In the genomic region with DNA sequence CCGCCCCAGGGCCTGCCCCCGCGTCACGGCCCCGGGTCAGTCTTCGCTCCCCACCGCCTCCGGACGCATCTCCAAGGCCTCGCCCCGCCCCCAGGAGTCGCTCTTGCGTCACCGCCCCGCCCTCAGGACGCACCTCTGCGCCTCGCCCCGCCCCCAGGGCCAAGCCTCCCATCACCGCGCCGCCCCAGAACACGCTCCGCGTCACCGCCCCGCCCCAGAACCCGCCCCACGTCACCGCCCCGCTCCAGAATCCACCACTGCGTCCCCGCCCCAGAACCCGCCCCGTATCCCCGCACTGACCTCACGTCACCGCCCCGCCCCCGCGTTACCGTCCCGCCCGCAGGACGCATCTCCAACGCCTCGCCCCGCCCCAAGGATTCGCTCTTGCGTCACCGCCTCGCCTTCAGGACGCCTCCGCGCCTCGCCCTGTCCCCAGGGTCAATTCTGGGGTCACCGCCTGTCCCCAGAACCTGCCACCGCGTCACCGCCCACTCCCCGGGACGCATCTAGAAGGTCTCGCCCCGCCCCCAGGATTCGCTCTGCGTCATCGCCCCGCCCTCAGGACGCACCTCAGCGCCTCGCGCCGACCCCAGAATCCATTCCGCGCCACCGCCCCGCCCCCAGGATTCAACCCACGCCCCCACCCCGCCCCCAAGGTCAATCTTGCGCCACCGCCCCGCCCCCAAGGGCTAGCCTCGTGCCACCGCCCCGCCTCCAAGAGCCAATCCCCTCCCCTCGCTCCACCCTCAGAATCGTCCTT, we compare ENCODE assay signal across 1 cellular context.
TF ChIP-seq lines count a peak whose summit lies in the region.

No MANE protein-coding gene starts in this region.

TF ChIP-seq in HEK293, 187 proteins besides CTCF, POLR2A, EP300 and RAD21 (continued from another document):
- TF ChIP-seq, protein P1, sequence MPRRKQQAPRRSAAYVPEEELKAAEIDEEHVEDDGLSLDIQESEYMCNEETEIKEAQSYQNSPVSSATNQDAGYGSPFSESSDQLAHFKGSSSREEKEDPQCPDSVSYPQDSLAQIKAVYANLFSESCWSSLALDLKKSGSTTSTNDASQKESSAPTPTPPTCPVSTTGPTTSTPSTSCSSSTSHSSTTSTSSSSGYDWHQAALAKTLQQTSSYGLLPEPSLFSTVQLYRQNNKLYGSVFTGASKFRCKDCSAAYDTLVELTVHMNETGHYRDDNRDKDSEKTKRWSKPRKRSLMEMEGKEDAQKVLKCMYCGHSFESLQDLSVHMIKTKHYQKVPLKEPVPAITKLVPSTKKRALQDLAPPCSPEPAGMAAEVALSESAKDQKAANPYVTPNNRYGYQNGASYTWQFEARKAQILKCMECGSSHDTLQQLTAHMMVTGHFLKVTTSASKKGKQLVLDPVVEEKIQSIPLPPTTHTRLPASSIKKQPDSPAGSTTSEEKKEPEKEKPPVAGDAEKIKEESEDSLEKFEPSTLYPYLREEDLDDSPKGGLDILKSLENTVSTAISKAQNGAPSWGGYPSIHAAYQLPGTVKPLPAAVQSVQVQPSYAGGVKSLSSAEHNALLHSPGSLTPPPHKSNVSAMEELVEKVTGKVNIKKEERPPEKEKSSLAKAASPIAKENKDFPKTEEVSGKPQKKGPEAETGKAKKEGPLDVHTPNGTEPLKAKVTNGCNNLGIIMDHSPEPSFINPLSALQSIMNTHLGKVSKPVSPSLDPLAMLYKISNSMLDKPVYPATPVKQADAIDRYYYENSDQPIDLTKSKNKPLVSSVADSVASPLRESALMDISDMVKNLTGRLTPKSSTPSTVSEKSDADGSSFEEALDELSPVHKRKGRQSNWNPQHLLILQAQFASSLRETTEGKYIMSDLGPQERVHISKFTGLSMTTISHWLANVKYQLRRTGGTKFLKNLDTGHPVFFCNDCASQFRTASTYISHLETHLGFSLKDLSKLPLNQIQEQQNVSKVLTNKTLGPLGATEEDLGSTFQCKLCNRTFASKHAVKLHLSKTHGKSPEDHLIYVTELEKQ (tag by site-specific recombination; IDR thresholded peaks at IDR 0.05; ENCODE audit: borderline replicate concordance), result no peak
- TF ChIP-seq, protein P2, sequence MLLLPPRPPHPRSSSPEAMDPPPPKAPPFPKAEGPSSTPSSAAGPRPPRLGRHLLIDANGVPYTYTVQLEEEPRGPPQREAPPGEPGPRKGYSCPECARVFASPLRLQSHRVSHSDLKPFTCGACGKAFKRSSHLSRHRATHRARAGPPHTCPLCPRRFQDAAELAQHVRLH (tag by site-specific recombination; IDR thresholded peaks at IDR 0.05), result no peak
- no peak for TF ChIP-seq ZNF24 (tag by site-specific recombination; IDR thresholded peaks at IDR 0.05)
- peak; percentile 75; the same call in 1 of the 2 replicates for TF ChIP-seq ZNF324 (tag by site-specific recombination; IDR thresholded peaks at IDR 0.05)
- TF ChIP-seq, protein P3, sequence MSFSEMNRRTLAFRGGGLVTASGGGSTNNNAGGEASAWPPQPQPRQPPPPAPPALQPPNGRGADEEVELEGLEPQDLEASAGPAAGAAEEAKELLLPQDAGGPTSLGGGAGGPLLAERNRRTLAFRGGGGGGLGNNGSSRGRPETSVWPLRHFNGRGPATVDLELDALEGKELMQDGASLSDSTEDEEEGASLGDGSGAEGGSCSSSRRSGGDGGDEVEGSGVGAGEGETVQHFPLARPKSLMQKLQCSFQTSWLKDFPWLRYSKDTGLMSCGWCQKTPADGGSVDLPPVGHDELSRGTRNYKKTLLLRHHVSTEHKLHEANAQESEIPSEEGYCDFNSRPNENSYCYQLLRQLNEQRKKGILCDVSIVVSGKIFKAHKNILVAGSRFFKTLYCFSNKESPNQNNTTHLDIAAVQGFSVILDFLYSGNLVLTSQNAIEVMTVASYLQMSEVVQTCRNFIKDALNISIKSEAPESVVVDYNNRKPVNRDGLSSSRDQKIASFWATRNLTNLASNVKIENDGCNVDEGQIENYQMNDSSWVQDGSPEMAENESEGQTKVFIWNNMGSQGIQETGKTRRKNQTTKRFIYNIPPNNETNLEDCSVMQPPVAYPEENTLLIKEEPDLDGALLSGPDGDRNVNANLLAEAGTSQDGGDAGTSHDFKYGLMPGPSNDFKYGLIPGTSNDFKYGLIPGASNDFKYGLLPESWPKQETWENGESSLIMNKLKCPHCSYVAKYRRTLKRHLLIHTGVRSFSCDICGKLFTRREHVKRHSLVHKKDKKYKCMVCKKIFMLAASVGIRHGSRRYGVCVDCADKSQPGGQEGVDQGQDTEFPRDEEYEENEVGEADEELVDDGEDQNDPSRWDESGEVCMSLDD (tag by site-specific recombination; IDR thresholded peaks at IDR 0.05), result peak; percentile 96
- TF ChIP-seq, protein P4, sequence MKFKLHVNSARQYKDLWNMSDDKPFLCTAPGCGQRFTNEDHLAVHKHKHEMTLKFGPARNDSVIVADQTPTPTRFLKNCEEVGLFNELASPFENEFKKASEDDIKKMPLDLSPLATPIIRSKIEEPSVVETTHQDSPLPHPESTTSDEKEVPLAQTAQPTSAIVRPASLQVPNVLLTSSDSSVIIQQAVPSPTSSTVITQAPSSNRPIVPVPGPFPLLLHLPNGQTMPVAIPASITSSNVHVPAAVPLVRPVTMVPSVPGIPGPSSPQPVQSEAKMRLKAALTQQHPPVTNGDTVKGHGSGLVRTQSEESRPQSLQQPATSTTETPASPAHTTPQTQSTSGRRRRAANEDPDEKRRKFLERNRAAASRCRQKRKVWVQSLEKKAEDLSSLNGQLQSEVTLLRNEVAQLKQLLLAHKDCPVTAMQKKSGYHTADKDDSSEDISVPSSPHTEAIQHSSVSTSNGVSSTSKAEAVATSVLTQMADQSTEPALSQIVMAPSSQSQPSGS (tag by site-specific recombination; IDR thresholded peaks at IDR 0.05; ENCODE audit: low read depth), result peak; percentile 62
- no peak for TF ChIP-seq ZNF155 (tag by site-specific recombination; IDR thresholded peaks at IDR 0.05)
- TF ChIP-seq KLF16 (tag by site-specific recombination; IDR thresholded peaks at IDR 0.05), result peak; percentile 88; the same call in 1 of the 2 replicates
- peak; percentile 95 for TF ChIP-seq BCL11A (tag by site-specific recombination; IDR thresholded peaks at IDR 0.05; ENCODE audit: low read depth)
- no peak for TF ChIP-seq HOXA7 (CRISPR knock-in tag; IDR thresholded peaks at IDR 0.05; ENCODE audit: borderline replicate concordance)
- peak; percentile 62 for TF ChIP-seq SP2 (tag by site-specific recombination; IDR thresholded peaks at IDR 0.05)
- TF ChIP-seq WT1 (tag by site-specific recombination; IDR thresholded peaks at IDR 0.05), result 0 out of 2 replicates have a peak, but pooled peaks have one; percentile 25
- peak; percentile 28 for TF ChIP-seq ZEB2 (tag by site-specific recombination; IDR thresholded peaks at IDR 0.05)
- TF ChIP-seq, protein P5, sequence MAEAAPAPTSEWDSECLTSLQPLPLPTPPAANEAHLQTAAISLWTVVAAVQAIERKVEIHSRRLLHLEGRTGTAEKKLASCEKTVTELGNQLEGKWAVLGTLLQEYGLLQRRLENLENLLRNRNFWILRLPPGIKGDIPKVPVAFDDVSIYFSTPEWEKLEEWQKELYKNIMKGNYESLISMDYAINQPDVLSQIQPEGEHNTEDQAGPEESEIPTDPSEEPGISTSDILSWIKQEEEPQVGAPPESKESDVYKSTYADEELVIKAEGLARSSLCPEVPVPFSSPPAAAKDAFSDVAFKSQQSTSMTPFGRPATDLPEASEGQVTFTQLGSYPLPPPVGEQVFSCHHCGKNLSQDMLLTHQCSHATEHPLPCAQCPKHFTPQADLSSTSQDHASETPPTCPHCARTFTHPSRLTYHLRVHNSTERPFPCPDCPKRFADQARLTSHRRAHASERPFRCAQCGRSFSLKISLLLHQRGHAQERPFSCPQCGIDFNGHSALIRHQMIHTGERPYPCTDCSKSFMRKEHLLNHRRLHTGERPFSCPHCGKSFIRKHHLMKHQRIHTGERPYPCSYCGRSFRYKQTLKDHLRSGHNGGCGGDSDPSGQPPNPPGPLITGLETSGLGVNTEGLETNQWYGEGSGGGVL (tag by site-specific recombination; IDR thresholded peaks at IDR 0.05), result peak; percentile 75
